20 cellular contexts compared by ENCODE assay signal in genomic region chr16:89717310-89718197, GRCh38. TPM values are rescaled to one million over a fixed set of nuclear protein-coding genes. Genes with fewer than 3 reads are reported as not detected.
A peak's percentile ranks its signal among the peaks of the same experiment; 100 is the strongest.
DNase-seq lines count a peak whose midpoint lies in the region; ATAC-seq and TF ChIP-seq lines count a peak whose summit lies in the region.
"Had no signal": no experiment of that assay in that cellular context is flagged by ENCODE, and none has a peak within 500 bp of the region (broad histone marks: within the 10 kb centered on the region; RNA-seq: fewer than 3 reads in every experiment).

No MANE protein-coding gene starts in this region.

- no peak for ATAC-seq in HG02763 (IDR thresholded peaks at IDR 0.05; ENCODE audit: unreplicated experiment)
- ATAC-seq: A549; stimulated activated naive CD8-positive, alpha-beta T cell treated with anti-CD3 and anti-CD28 coated beads, Interleukin-15, amount 100 ng/mL, for 72 hours had no signal

- H3K9me3 ChIP-seq in NT2/D1 (ENCODE audit: insufficient read depth, low read length) = no peaks in the 10 kb centered on the region
- H3K9me3 ChIP-seq in neural progenitor cell (ENCODE audit: low read depth) = no peaks in the 10 kb centered on the region
- H3K9me3 ChIP-seq: esophagus squamous epithelium, left ventricle myocardium inferior, ovary, upper lobe of left lung had no signal

- H3K4me1 ChIP-seq in NT2/D1 (ENCODE audit: insufficient read depth, insufficient read length) (peaks cover 14% of the 10 kb centered on the region), neural progenitor cell (peaks cover 9% of the 10 kb centered on the region)

- H3K27me3 Mint-ChIP-seq in activated CD4-positive, alpha-beta memory T cell treated with anti-CD3 and anti-CD28 coated beads for 36 hours = no peaks in the 10 kb centered on the region
- H3K27me3 Mint-ChIP-seq in activated CD4-positive, alpha-beta memory T cell treated with anti-CD3 and anti-CD28 coated beads, Interleukin-2, amount 10 ng/mL, durations not matched to agents 7 days and 5 days = no peaks in the 10 kb centered on the region
- peaks cover 16% of the 10 kb centered on the region for H3K27me3 Mint-ChIP-seq in neural progenitor cell (ENCODE audit: insufficient read depth, low read depth)
- H3K27me3 Mint-ChIP-seq: stimulated activated naive CD8-positive, alpha-beta T cell treated with anti-CD3 and anti-CD28 coated beads, Interleukin-15, amount 100 ng/mL, for 72 hours had no signal

- no peak for DNase-seq in activated CD4-positive, alpha-beta memory T cell treated with anti-CD3 and anti-CD28 coated beads for 36 hours
- DNase-seq in activated CD4-positive, alpha-beta memory T cell treated with anti-CD3 and anti-CD28 coated beads, Interleukin-2, amount 10 ng/mL, durations not matched to agents 7 days and 5 days = no peak
- DNase-seq in NT2/D1 (ENCODE audit: low read depth, low spot score) = no peak
- DNase-seq in neural progenitor cell (ENCODE audit: low spot score) = no peak
- no peak for DNase-seq in medulla oblongata (ENCODE audit: extremely low spot score)
- DNase-seq: effector CD8-positive, alpha-beta T cell; esophagus squamous epithelium; left ventricle myocardium inferior; NCI-H1105; NCI-H2107; NCI-H526; SIG-M5; stimulated activated naive CD8-positive, alpha-beta T cell treated with anti-CD3 and anti-CD28 coated beads, Interleukin-15, amount 100 ng/mL, for 72 hours had no signal

- no peak overlapping the region for H3K4me3 ChIP-seq in NT2/D1 (ENCODE audit: insufficient read length, low read depth)
- no peak overlapping the region for H3K4me3 ChIP-seq in neural progenitor cell
- H3K4me3 ChIP-seq: A549, esophagus squamous epithelium, left ventricle myocardium inferior, ovary, upper lobe of left lung had no signal

- H3K9ac ChIP-seq in NT2/D1 (ENCODE audit: insufficient read length, low read depth) = peak overlapping the region; percentile 42
- no peak overlapping the region for H3K9ac ChIP-seq in neural progenitor cell

- H3K27ac Mint-ChIP-seq in activated CD4-positive, alpha-beta memory T cell treated with anti-CD3 and anti-CD28 coated beads for 36 hours = no peak overlapping the region
- H3K27ac Mint-ChIP-seq in activated CD4-positive, alpha-beta memory T cell treated with anti-CD3 and anti-CD28 coated beads, Interleukin-2, amount 10 ng/mL, durations not matched to agents 7 days and 5 days = no peak overlapping the region
- no peak overlapping the region for H3K27ac Mint-ChIP-seq in neural progenitor cell
- H3K27ac Mint-ChIP-seq: activated T-helper 1 cell treated with anti-CD3 and anti-CD28 coated beads, Interleukin-12 subunit alpha, Interleukin-12 subunit beta, Interleukin-2, Interleukin-4 antibody, amounts not matched to agents 30 ng/mL and 10 ng/mL and 1 ng/mL, durations not matched to agents 14 hours and 24 hours and 36 hours had no signal

- intact Hi-C loops in activated CD4-positive, alpha-beta memory T cell treated with anti-CD3 and anti-CD28 coated beads for 36 hours (cut with micrococcal nuclease) = no loop called here

- CTCF ChIA-PET in activated CD4-positive, alpha-beta memory T cell treated with anti-CD3 and anti-CD28 coated beads for 36 hours (lab: Charles Lee) = interaction anchor here (1.2 to 2.2 kb wide), 3 partner anchors 11 to 17 kb away, joined by 6 to 12 read pairs (median 6); partner anchors contain the start of gene SPATA2L
- CTCF ChIA-PET in activated CD4-positive, alpha-beta memory T cell treated with anti-CD3 and anti-CD28 coated beads, Interleukin-2, amount 10 ng/mL, durations not matched to agents 7 days and 5 days (lab: Charles Lee) = interaction anchor here (2.2 kb wide), 1 partner anchor 17 kb away, joined by 8 read pairs; no protein-coding TSS in a partner anchor

- H2AFZ ChIP-seq in neural progenitor cell (replicated peaks) = no peak overlapping the region

- H3K4me2 ChIP-seq in neural progenitor cell = no peak overlapping the region
- H3K4me2 ChIP-seq: A549 had no signal

- peaks cover 12% of the 10 kb centered on the region for H4K20me1 ChIP-seq in neural progenitor cell (ENCODE audit: low read depth)

- H3K4me1 Mint-ChIP-seq in activated CD4-positive, alpha-beta memory T cell treated with anti-CD3 and anti-CD28 coated beads for 36 hours (ENCODE audit: low read depth) = peaks cover 18% of the 10 kb centered on the region
- peaks cover 27% of the 10 kb centered on the region for H3K4me1 Mint-ChIP-seq in activated CD4-positive, alpha-beta memory T cell treated with anti-CD3 and anti-CD28 coated beads, Interleukin-2, amount 10 ng/mL, durations not matched to agents 7 days and 5 days
- peaks cover 18% of the 10 kb centered on the region for H3K4me1 Mint-ChIP-seq in neural progenitor cell

- no peaks in the 10 kb centered on the region for H3K9me3 Mint-ChIP-seq in activated CD4-positive, alpha-beta memory T cell treated with anti-CD3 and anti-CD28 coated beads for 36 hours
- H3K9me3 Mint-ChIP-seq in activated CD4-positive, alpha-beta memory T cell treated with anti-CD3 and anti-CD28 coated beads, Interleukin-2, amount 10 ng/mL, durations not matched to agents 7 days and 5 days = no peaks in the 10 kb centered on the region
- H3K9me3 Mint-ChIP-seq in neural progenitor cell = no peaks in the 10 kb centered on the region
- H3K9me3 Mint-ChIP-seq: activated T-helper 1 cell treated with anti-CD3 and anti-CD28 coated beads, Interleukin-12 subunit alpha, Interleukin-12 subunit beta, Interleukin-2, Interleukin-4 antibody, amounts not matched to agents 30 ng/mL and 10 ng/mL and 1 ng/mL, durations not matched to agents 14 hours and 24 hours and 36 hours; stimulated activated naive CD8-positive, alpha-beta T cell treated with anti-CD3 and anti-CD28 coated beads, Interleukin-15, amount 100 ng/mL, for 72 hours had no signal

- H3K27me3 ChIP-seq in NT2/D1 (ENCODE audit: insufficient read depth, insufficient read length) (peaks cover 26% of the 10 kb centered on the region), neural progenitor cell (peaks cover 29% of the 10 kb centered on the region)
- H3K27me3 ChIP-seq: ovary had no signal

- POLR2A ChIA-PET in activated CD4-positive, alpha-beta memory T cell treated with anti-CD3 and anti-CD28 coated beads for 36 hours (lab: Charles Lee) = no interaction called here
- POLR2A ChIA-PET in activated CD4-positive, alpha-beta memory T cell treated with anti-CD3 and anti-CD28 coated beads, Interleukin-2, amount 10 ng/mL, durations not matched to agents 7 days and 5 days (lab: Charles Lee) = interaction anchor here (6.1 kb wide), 1 partner anchor 10 kb away, joined by 30 read pairs; no protein-coding TSS in a partner anchor

- TF ChIP-seq CTCF in neural progenitor cell (IDR thresholded peaks at IDR 0.05) = no peak

- peaks cover 27% of the 10 kb centered on the region for H3F3A ChIP-seq in neural progenitor cell (ENCODE audit: low read depth)

- H3K27ac ChIP-seq in neural progenitor cell = no peak overlapping the region
- H3K27ac ChIP-seq: A549, C4-2B, left ventricle myocardium inferior, ovary, VCaP had no signal

- H3K36me3 ChIP-seq in NT2/D1 (ENCODE audit: insufficient read depth, insufficient read length, low read length) (peaks cover 40% of the 10 kb centered on the region), neural progenitor cell (no peaks in the 10 kb centered on the region)
- H3K36me3 ChIP-seq: left ventricle myocardium inferior, ovary, upper lobe of left lung had no signal

- peak overlapping the region; percentile 16 for H3K4me3 Mint-ChIP-seq in activated CD4-positive, alpha-beta memory T cell treated with anti-CD3 and anti-CD28 coated beads for 36 hours
- H3K4me3 Mint-ChIP-seq in activated CD4-positive, alpha-beta memory T cell treated with anti-CD3 and anti-CD28 coated beads, Interleukin-2, amount 10 ng/mL, durations not matched to agents 7 days and 5 days = no peak overlapping the region
- peak overlapping the region; percentile 71 for H3K4me3 Mint-ChIP-seq in neural progenitor cell
- H3K4me3 Mint-ChIP-seq: activated T-helper 1 cell treated with anti-CD3 and anti-CD28 coated beads, Interleukin-12 subunit alpha, Interleukin-12 subunit beta, Interleukin-2, Interleukin-4 antibody, amounts not matched to agents 30 ng/mL and 10 ng/mL and 1 ng/mL, durations not matched to agents 14 hours and 24 hours and 36 hours; stimulated activated naive CD8-positive, alpha-beta T cell treated with anti-CD3 and anti-CD28 coated beads, Interleukin-15, amount 100 ng/mL, for 72 hours had no signal

- peaks cover 21% of the 10 kb centered on the region for H3K36me3 Mint-ChIP-seq in activated CD4-positive, alpha-beta memory T cell treated with anti-CD3 and anti-CD28 coated beads for 36 hours
- peaks cover 2% of the 10 kb centered on the region for H3K36me3 Mint-ChIP-seq in activated CD4-positive, alpha-beta memory T cell treated with anti-CD3 and anti-CD28 coated beads, Interleukin-2, amount 10 ng/mL, durations not matched to agents 7 days and 5 days (ENCODE audit: low read depth)
- peaks cover 3% of the 10 kb centered on the region for H3K36me3 Mint-ChIP-seq in neural progenitor cell

- H3K79me2 ChIP-seq in neural progenitor cell (ENCODE audit: low read depth) = no peaks in the 10 kb centered on the region

RNA-seq across cellular contexts. Expression of gene VPS9D1, which starts 3.1 kb away (rescaled TPM):
- total RNA-seq in activated CD4-positive, alpha-beta memory T cell treated with anti-CD3 and anti-CD28 coated beads for 36 hours = 1 to 10 TPM; 2.9 to 3.2 TPM
- 1 to 10 TPM; 7.0 to 7.8 TPM for total RNA-seq in activated CD4-positive, alpha-beta memory T cell treated with anti-CD3 and anti-CD28 coated beads, Interleukin-2, amount 10 ng/mL, durations not matched to agents 7 days and 5 days
- total RNA-seq in neural progenitor cell (ENCODE audit: low replicate concordance) = 1.6 and 4.7 TPM in 2 replicates

RNA-seq across cellular contexts. Expression of gene ZNF276, which starts 3.8 kb away (rescaled TPM):
- total RNA-seq in activated CD4-positive, alpha-beta memory T cell treated with anti-CD3 and anti-CD28 coated beads for 36 hours = 10 to 100 TPM; 22.1 to 25.6 TPM
- total RNA-seq in activated CD4-positive, alpha-beta memory T cell treated with anti-CD3 and anti-CD28 coated beads, Interleukin-2, amount 10 ng/mL, durations not matched to agents 7 days and 5 days = 10 to 100 TPM; 50.4 to 56.5 TPM
- 8.4 and 21.7 TPM in 2 replicates for total RNA-seq in neural progenitor cell (ENCODE audit: low replicate concordance)

RNA-seq across cellular contexts. Expression of gene SPATA2L, which starts 16.0 kb away (rescaled TPM):
- total RNA-seq in activated CD4-positive, alpha-beta memory T cell treated with anti-CD3 and anti-CD28 coated beads for 36 hours = 1 to 10 TPM; 6.8 to 7.6 TPM
- 10 to 100 TPM in 1 of 2 experiments, 1 to 10 TPM in 1; 9.4 to 10.0 TPM for total RNA-seq in activated CD4-positive, alpha-beta memory T cell treated with anti-CD3 and anti-CD28 coated beads, Interleukin-2, amount 10 ng/mL, durations not matched to agents 7 days and 5 days
- 7.6 and 13.2 TPM in 2 replicates for total RNA-seq in neural progenitor cell (ENCODE audit: low replicate concordance)

RNA-seq across cellular contexts. Expression of gene CDK10, which starts 31.1 kb away (rescaled TPM):
- 10 to 100 TPM; 90.0 to 92.4 TPM for total RNA-seq in activated CD4-positive, alpha-beta memory T cell treated with anti-CD3 and anti-CD28 coated beads for 36 hours
- 10 to 100 TPM; 73.2 to 74.0 TPM for total RNA-seq in activated CD4-positive, alpha-beta memory T cell treated with anti-CD3 and anti-CD28 coated beads, Interleukin-2, amount 10 ng/mL, durations not matched to agents 7 days and 5 days
- 75.6 and 107 TPM in 2 replicates for total RNA-seq in neural progenitor cell (ENCODE audit: low replicate concordance)

RNA-seq across cellular contexts. Expression of gene SPATA33, which starts 59.9 kb away (rescaled TPM):
- total RNA-seq in activated CD4-positive, alpha-beta memory T cell treated with anti-CD3 and anti-CD28 coated beads for 36 hours = 10 to 100 TPM in 1 of 2 experiments, 1 to 10 TPM in 1; 7.1 to 10.1 TPM
- 1 to 10 TPM; 8.1 to 9.2 TPM for total RNA-seq in activated CD4-positive, alpha-beta memory T cell treated with anti-CD3 and anti-CD28 coated beads, Interleukin-2, amount 10 ng/mL, durations not matched to agents 7 days and 5 days
- 9.3 and 14.1 TPM in 2 replicates for total RNA-seq in neural progenitor cell (ENCODE audit: low replicate concordance)
